In genomic region chr13:32829676-32830091, GRCh38 we compare ENCODE assay signal across 9 cellular contexts.
DNase-seq lines count a peak whose midpoint lies in the region; ATAC-seq, FAIRE-seq and TF ChIP-seq lines count a peak whose summit lies in the region.
"Had no signal": no experiment of that assay in that cellular context is flagged by ENCODE, and none has a peak within 500 bp of the region (broad histone marks: within the 10 kb centered on the region; RNA-seq: fewer than 3 reads in every experiment).

No MANE protein-coding gene starts in this region.

- H3K9me3 ChIP-seq in HepG2 (ENCODE audit: low read length) (no peaks in the 10 kb centered on the region), right lobe of liver (no peaks in the 10 kb centered on the region), SJSA1 (replicated peaks) (no peaks in the 10 kb centered on the region)

- no peak overlapping the region for H3K9ac ChIP-seq in HepG2 (ENCODE audit: insufficient read depth, low read depth, low read length)

- H3K27me3 ChIP-seq in HepG2 (ENCODE audit: control insufficient read depth in 1 of 2, insufficient read depth in 2 of 2, low read length in 2 of 2), result peaks cover 0 to 14% of the 10 kb centered on the region in 2 experiments; a peak in 3 of 5 replicates
- H3K27me3 ChIP-seq in right lobe of liver, result no peaks in the 10 kb centered on the region
- no peaks in the 10 kb centered on the region for H3K27me3 ChIP-seq in SJSA1 (replicated peaks)

- no peak overlapping the region for H3K27ac ChIP-seq in HepG2 (ENCODE audit: extremely low read length, insufficient read depth, low read length)
- no peak overlapping the region for H3K27ac ChIP-seq in right lobe of liver
- H3K27ac ChIP-seq in SJSA1, result 0 out of 2 replicates have a peak overlapping the region, but pooled peaks have one; percentile 14

- CTCF ChIA-PET in HepG2 (lab: Yijun Ruan, JAX; ENCODE audit: low intra/inter-chr PET ratio, low total read pairs), result no interaction called here

- TF ChIP-seq RAD21 in HepG2 (CRISPR knock-in tag; IDR thresholded peaks at IDR 0.05), result no peak

- no peak for FAIRE-seq in HepG2 (lab: Jason Lieb, UNC)
- FAIRE-seq in urothelium cell line (lab: Jason Lieb, UNC), result no peak

- ATAC-seq in HepG2 (peak; percentile 71), right lobe of liver (no peak), HG02623 (IDR thresholded peaks at IDR 0.05; ENCODE audit: unreplicated experiment) (no peak)

- H3K4me1 ChIP-seq in HepG2 (ENCODE audit: insufficient read depth, low read length) (peaks cover 2% of the 10 kb centered on the region; the same call in 1 of the 2 replicates), right lobe of liver (no peaks in the 10 kb centered on the region), SJSA1 (replicated peaks) (peaks cover 21% of the 10 kb centered on the region)

- POLR2A ChIA-PET in HepG2 (lab: Yijun Ruan, JAX), result no interaction called here

- H4K20me1 ChIP-seq in HepG2 (ENCODE audit: insufficient read depth, low read length), result no peaks in the 10 kb centered on the region

- TF ChIP-seq CTCF in HepG2 (CRISPR knock-in tag; IDR thresholded peaks at IDR 0.05), result no peak
- no peak for TF ChIP-seq CTCF in right lobe of liver (IDR thresholded peaks at IDR 0.05)
- no peak for TF ChIP-seq CTCF in fibroblast of the aortic adventitia (IDR thresholded peaks at IDR 0.05; ENCODE audit: insufficient read depth, low read length)
- TF ChIP-seq CTCF in GM10266 (IDR thresholded peaks at IDR 0.05; ENCODE audit: control insufficient read depth, insufficient read depth, low read depth, missing control alignments), result no peak

- no peak for TF ChIP-seq EP300 in HepG2 (IDR thresholded peaks at IDR 0.05; ENCODE audit: low read depth in 2 of 2, low read length in 2 of 2)
- no peak for TF ChIP-seq EP300 in HepG2 (CRISPR knock-in tag; IDR thresholded peaks at IDR 0.05; ENCODE audit: borderline replicate concordance)

- no peaks in the 10 kb centered on the region for H3K36me3 ChIP-seq in HepG2 (replicated peaks in 1 of 2; ENCODE audit: control insufficient read depth in 1 of 2, insufficient read depth in 2 of 2, low read length in 2 of 2)
- H3K36me3 ChIP-seq in right lobe of liver, result no peaks in the 10 kb centered on the region
- H3K36me3 ChIP-seq in SJSA1, result no peaks in the 10 kb centered on the region

- no peak for TF ChIP-seq POLR2A in HepG2 (IDR thresholded peaks at IDR 0.05; ENCODE audit: insufficient read depth in 1 of 2, low read depth in 2 of 2, low read length in 2 of 2)
- no peak for TF ChIP-seq POLR2A in right lobe of liver (IDR thresholded peaks at IDR 0.05)

- H3K4me3 ChIP-seq in HepG2 (replicated peaks in 1 of 3; ENCODE audit: insufficient read depth in 1 of 3, low read depth in 2 of 3, low read length in 3 of 3) (no peak overlapping the region), right lobe of liver (no peak overlapping the region), SJSA1 (no peak overlapping the region), fibroblast of the aortic adventitia (ENCODE audit: low read depth, low read length) (no peak overlapping the region)

- no peak overlapping the region for H2AFZ ChIP-seq in HepG2 (ENCODE audit: low read length)

- BruUV-seq in HepG2 (replicated peaks; lab: Mats Ljungman, UMichigan), result no TSS peak

- no peaks in the 10 kb centered on the region for H3K79me2 ChIP-seq in HepG2 (ENCODE audit: insufficient read depth, low read length)

- 14% methylated on average over 2 of the region's 2 CpGs for WGBS in HepG2 (ENCODE audit: low lambda C conversion rate)
- WGBS in right lobe of liver (ENCODE audit: insufficient coverage, low coverage, low lambda C conversion rate, missing lambda C conversion rate), result 80% methylated on average over 1 of the region's 2 CpGs

- no peak overlapping the region for H3K4me2 ChIP-seq in HepG2 (ENCODE audit: low read depth, low read length)

- DNase-seq in HepG2 (ENCODE audit: low spot score), result no peak
- DNase-seq in right lobe of liver, result no peak
- no peak for DNase-seq in SJSA1 (ENCODE audit: low read depth in 1 of 2, low spot score in 2 of 2)
- DNase-seq in fibroblast of the aortic adventitia (ENCODE audit: low read depth), result peak; percentile 17
- peak; percentile 50 for DNase-seq in urothelium cell line (ENCODE audit: low spot score)
- DNase-seq in GM10266 (ENCODE audit: extremely low spot score), result no peak
- no peak for DNase-seq in NCI-H446 treated with DMSO at 0.1 percent for 48 hours (lab: John Stamatoyannopoulos, UW)
- DNase-seq: C1 segment of cervical spinal cord had no signal

- intact Hi-C loops in HepG2 (cut with micrococcal nuclease; ENCODE audit: unreplicated experiment) (no loop called here), right lobe of liver (cut with DNase I) (no loop called here)

- in situ Hi-C loops in HepG2 (cut with HindIII; ENCODE audit: extremely low pct_ligation_motif_present, low pct_unique_long_range_greater_than_20kb), result no loop called here

TF ChIP-seq in HepG2, 621 proteins besides CTCF, POLR2A, EP300 and RAD21 (continues in another document):
- TF ChIP-seq ZXDC (CRISPR knock-in tag; IDR thresholded peaks at IDR 0.05) (no peak), FIP1L1 (IDR thresholded peaks at IDR 0.05; ENCODE audit: borderline replicate concordance, insufficient read depth, low read depth, low read length) (no peak), HIC2 (CRISPR knock-in tag; IDR thresholded peaks at IDR 0.05; ENCODE audit: low read depth) (no peak), EHMT2 (IDR thresholded peaks at IDR 0.05; ENCODE audit: borderline replicate concordance, low read depth, low read length) (no peak), U2AF2 (IDR thresholded peaks at IDR 0.05; ENCODE audit: low read depth, low read length) (no peak), ZNF800 (CRISPR knock-in tag; IDR thresholded peaks at IDR 0.05) (no peak), ZBTB49 (CRISPR knock-in tag; IDR thresholded peaks at IDR 0.05; ENCODE audit: borderline replicate concordance) (no peak), ZNF329 (CRISPR knock-in tag; IDR thresholded peaks at IDR 0.05; ENCODE audit: low read depth) (no peak), NR3C1 (CRISPR knock-in tag; IDR thresholded peaks at IDR 0.05) (no peak)

Comparison
In these comparisons a context has a peak if more than half of its experiments do, and no peak if none do; other contexts are left out.
1. DNase-seq: peak in fibroblast of the aortic adventitia (single experiment) and urothelium cell line (single experiment); none in HepG2 (single experiment), right lobe of liver (0 of 3), SJSA1 (0 of 2), GM10266 (single experiment) and NCI-H446 treated with DMSO at 0.1 percent for 48 hours (single experiment).